Comparison of ENCODE assay signal across 8 cellular contexts in genomic region chr18:49178736-49179135, GRCh38.
DNase-seq lines count a peak whose midpoint lies in the region; ATAC-seq and TF ChIP-seq lines count a peak whose summit lies in the region.

No MANE protein-coding gene starts in this region.

- H3K9me3 Mint-ChIP-seq in CD14-positive monocyte = no peaks in the 10 kb centered on the region
- H3K9me3 Mint-ChIP-seq in HFFc6 = no peaks in the 10 kb centered on the region
- H3K9me3 Mint-ChIP-seq in MCF 10A (ENCODE audit: unreplicated experiment) = no peaks in the 10 kb centered on the region

- TF ChIP-seq CTCF in CD14-positive monocyte (IDR thresholded peaks at IDR 0.05) (peak; percentile 52), HFFc6 (IDR thresholded peaks at IDR 0.05) (peak; percentile 79), MCF 10A (IDR thresholded peaks at IDR 0.05; ENCODE audit: unreplicated experiment) (peak; percentile 62)

- peaks cover 13 to 14% of the 10 kb centered on the region in 2 donors for H3K36me3 Mint-ChIP-seq in CD14-positive monocyte
- no peaks in the 10 kb centered on the region for H3K36me3 Mint-ChIP-seq in HFFc6 (ENCODE audit: low read depth)
- H3K36me3 Mint-ChIP-seq in MCF 10A (ENCODE audit: insufficient read depth, unreplicated experiment) = peaks cover 6% of the 10 kb centered on the region

- intact Hi-C loops in CD14-positive monocyte (cut with micrococcal nuclease) (loop anchor here in 1 of 2 donors (10.0 kb wide), 1 partner anchor 154 kb away; no protein-coding TSS in a partner anchor), MCF 10A (cut with micrococcal nuclease) (loop anchor here (1.0 to 10.0 kb wide), 5 partner anchors 124 to 504 kb away; no protein-coding TSS in a partner anchor), posterior vena cava (cut with DNase I) (loop anchor here (5.0 to 10.0 kb wide), 3 partner anchors 234 to 504 kb away; no protein-coding TSS in a partner anchor)

- peaks cover 10% of the 10 kb centered on the region for H3K4me1 Mint-ChIP-seq in CD14-positive monocyte
- H3K4me1 Mint-ChIP-seq in HFFc6 (ENCODE audit: low read depth) = peaks cover 55% of the 10 kb centered on the region
- H3K4me1 Mint-ChIP-seq in MCF 10A (ENCODE audit: insufficient read depth, unreplicated experiment) = peaks cover 12% of the 10 kb centered on the region

- H3K27me3 Mint-ChIP-seq in CD14-positive monocyte (ENCODE audit: low read depth in 3 of 3) (peaks cover 0 to 5% (median 0%) of the 10 kb centered on the region in 3 donors), HFFc6 (ENCODE audit: insufficient read depth) (no peaks in the 10 kb centered on the region), MCF 10A (ENCODE audit: insufficient read depth, unreplicated experiment) (no peaks in the 10 kb centered on the region)

- no peak for DNase-seq in CD14-positive monocyte (ENCODE audit: low spot score)
- no peak for DNase-seq in HFFc6
- peak; percentile 30 for DNase-seq in MCF 10A (ENCODE audit: unreplicated experiment)
- DNase-seq in medulla oblongata (ENCODE audit: extremely low spot score) = peak; percentile 71
- DNase-seq in posterior vena cava (ENCODE audit: low spot score) = no peak
- DNase-seq in SKM-1 (lab: John Stamatoyannopoulos, UW; ENCODE audit: unreplicated experiment) = no peak

- CTCF ChIA-PET in MCF 10A (lab: Yijun Ruan, JAX) = interaction anchor here (0.6 to 5.3 kb wide), 27 partner anchors 8 to 503 kb away, joined by 3 to 33 read pairs (median 3); no protein-coding TSS in a partner anchor

- H3K4me3 Mint-ChIP-seq in CD14-positive monocyte (no peak overlapping the region), HFFc6 (no peak overlapping the region), MCF 10A (ENCODE audit: unreplicated experiment) (no peak overlapping the region)

- no peak overlapping the region for H3K27ac Mint-ChIP-seq in CD14-positive monocyte
- no peak overlapping the region for H3K27ac Mint-ChIP-seq in HFFc6
- H3K27ac Mint-ChIP-seq in MCF 10A (ENCODE audit: low read depth, unreplicated experiment) = no peak overlapping the region

- POLR2A ChIA-PET in MCF 10A (lab: Yijun Ruan, JAX) = interaction anchor here (0.6 to 0.8 kb wide), 4 partner anchors 17 to 269 kb away, joined by 3 to 4 read pairs (median 4); no protein-coding TSS in a partner anchor

- ATAC-seq in HG02642 (IDR thresholded peaks at IDR 0.05; ENCODE audit: poor library complexity, unreplicated experiment) = no peak
- ATAC-seq in HG03039 (IDR thresholded peaks at IDR 0.05; ENCODE audit: unreplicated experiment) = no peak

- no TSS peak for BruUV-seq in MCF 10A (replicated peaks; lab: Mats Ljungman, UMichigan)

Comparison
In these comparisons a context has a peak if more than half of its experiments do, and no peak if none do; other contexts are left out.
1. DNase-seq: peak in MCF 10A (single experiment) and medulla oblongata (single experiment); none in CD14-positive monocyte (single experiment), HFFc6 (single experiment), posterior vena cava (single experiment) and SKM-1 (single experiment).
2. Peak in every context shown above with its lines, with median percentiles within 50 percentile points of each other: CTCF ChIP-seq.